In the genomic region with DNA sequence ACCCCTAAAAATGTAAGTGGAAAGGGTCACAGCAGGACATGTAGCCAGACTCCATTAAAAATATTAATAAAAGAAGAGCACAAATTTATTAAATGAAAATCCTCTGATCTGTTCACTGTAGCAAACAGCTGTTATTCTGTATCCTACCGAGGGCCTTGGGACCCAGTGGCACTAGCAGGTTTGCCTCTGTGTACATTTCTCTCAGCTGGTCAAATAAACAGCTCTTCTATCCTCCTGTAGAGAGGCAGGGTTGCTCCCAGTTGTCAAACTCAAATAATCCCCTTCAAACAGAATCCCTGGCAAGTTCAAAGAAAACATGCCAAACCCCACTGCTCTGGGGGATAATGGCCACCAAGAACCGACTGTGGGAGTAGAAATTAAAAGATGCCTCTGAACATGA, we compare ENCODE assay signal across 14 cellular contexts.
"Had no signal": no experiment of that assay in that cellular context is flagged by ENCODE, and none has a peak within 500 bp of the region (broad histone marks: within the 10 kb centered on the region; RNA-seq: fewer than 3 reads in every experiment).

No MANE protein-coding gene starts in this region.

- H3K4me3 ChIP-seq: tibial artery had no signal

- H3K27me3 ChIP-seq: foreskin keratinocyte, tibial artery had no signal

- H3K9me3 ChIP-seq: tibial artery had no signal

- ATAC-seq: activated CD8-positive, alpha-beta memory T cell treated with anti-CD3 and anti-CD28 coated beads, Interleukin-2, amount 10 ng/mL, durations not matched to agents 7 days and 5 days; effector memory CD8-positive, alpha-beta T cell; foreskin keratinocyte; natural killer cell; stimulated activated memory B cell treated with anti-CD40 and anti-IgM and Interleukin-4, amounts not matched to agents 10 μg/mL and 1 μg/mL and 100 μg/mL, for 72 hours had no signal

- H3K36me3 ChIP-seq: tibial artery, WERI-Rb-1 had no signal

- H3K4me1 ChIP-seq: foreskin keratinocyte, tibial artery had no signal

- DNase-seq: activated CD4-positive, alpha-beta T cell treated with anti-CD3 and anti-CD28 coated beads, Interleukin-2, amount 50 U/mL, for 48 hours; activated CD8-positive, alpha-beta memory T cell treated with anti-CD3 and anti-CD28 coated beads, Interleukin-2, amount 10 ng/mL, durations not matched to agents 7 days and 5 days; activated naive CD4-positive, alpha-beta T cell treated with anti-CD3 and anti-CD28 coated beads, Interleukin-2, amount 10 ng/mL, durations not matched to agents 7 days and 5 days; activated T-cell treated with anti-CD3 and anti-CD28 coated beads, Interleukin-2, amount 50 U/mL, for 1 hour; effector memory CD8-positive, alpha-beta T cell; foreskin keratinocyte; glutamatergic neuron; mesenchymal stem cell; natural killer cell; retina; stimulated activated CD4-positive, alpha-beta T cell treated with anti-CD3 and anti-CD28 coated beads, Interleukin-2, amount 100 ng/mL, for 48 hours; tibial artery; WERI-Rb-1 had no signal

- H3K27ac ChIP-seq: foreskin keratinocyte, tibial artery, WERI-Rb-1 had no signal
